In the genomic region with DNA sequence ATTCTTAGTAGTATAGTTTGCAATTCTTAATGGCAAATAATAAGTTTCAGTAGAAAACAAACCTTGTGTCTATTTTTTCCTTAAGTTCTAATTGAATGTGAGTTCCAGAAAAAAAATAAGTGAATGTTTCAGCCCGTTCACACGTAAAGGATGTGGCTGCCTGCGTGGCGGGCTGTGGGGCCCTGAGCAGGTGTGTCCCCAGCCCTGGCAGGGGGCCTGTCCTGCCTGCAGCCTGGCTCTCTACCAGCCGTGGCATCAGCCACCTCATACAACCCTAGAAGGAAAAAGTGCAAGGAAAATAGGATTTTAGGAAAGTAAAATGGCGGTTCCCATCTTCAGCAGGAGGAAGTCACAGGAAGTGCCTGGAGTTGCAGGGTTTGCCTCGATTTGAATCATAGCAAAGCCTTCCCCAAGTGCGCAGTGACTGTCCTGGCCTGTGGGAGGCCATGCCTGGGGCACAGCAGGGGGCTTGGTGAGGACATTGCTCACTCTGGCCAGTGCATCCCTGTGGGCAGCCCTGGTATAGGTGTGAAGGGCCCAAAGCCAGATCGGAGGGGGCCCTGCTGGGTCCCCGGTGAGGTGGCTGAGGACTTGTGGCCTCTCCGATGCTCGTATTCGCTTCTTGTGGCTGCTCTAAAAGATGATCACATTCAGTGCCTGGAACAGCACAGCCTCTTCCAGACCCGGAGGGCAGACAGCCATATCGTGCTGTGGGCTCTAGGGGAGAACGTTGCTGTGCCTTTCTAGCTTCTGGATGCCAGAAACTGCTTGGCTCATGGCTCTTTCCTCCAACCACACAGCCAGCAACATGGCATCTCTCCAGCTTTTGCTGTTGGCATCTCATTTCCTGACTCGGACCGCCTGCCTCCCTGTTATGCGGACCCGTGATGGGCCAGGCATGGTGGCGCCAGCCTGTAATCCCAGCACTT, we compare ENCODE assay signal across 13 cellular contexts. TPM values are rescaled to one million over a fixed set of nuclear protein-coding genes. Genes with fewer than 3 reads are reported as not detected.
DNase-seq lines count a peak whose midpoint lies in the region; ATAC-seq and TF ChIP-seq lines count a peak whose summit lies in the region.
"Had no signal": no experiment of that assay in that cellular context is flagged by ENCODE, and none has a peak within 500 bp of the region (broad histone marks: within the 10 kb centered on the region; RNA-seq: fewer than 3 reads in every experiment).

No MANE protein-coding gene starts in this region.

- H3K27ac ChIP-seq in RWPE1: peak overlapping the region; percentile 48
- H3K27ac ChIP-seq in thoracic aorta: peak overlapping the region; percentile 6 to 57
- H3K27ac ChIP-seq: esophagus squamous epithelium, Peyer's patch, prostate gland had no signal

- intact Hi-C loops in Right ventricle myocardium superior (cut with DNase I): no loop called here
- intact Hi-C loops in cardiac septum (cut with DNase I): no loop called here

- H3K36me3 ChIP-seq in thoracic aorta: peaks cover 42% of the 10 kb centered on the region

- H3K4me3 ChIP-seq in thoracic aorta: no peak overlapping the region
- H3K4me3 ChIP-seq: esophagus squamous epithelium, Peyer's patch, prostate gland had no signal

- H3K27me3 ChIP-seq in thoracic aorta (replicated peaks; ENCODE audit: insufficient read depth): no peaks in the 10 kb centered on the region
- H3K27me3 ChIP-seq: esophagus squamous epithelium, Peyer's patch had no signal

- POLR2A ChIA-PET in RWPE1 (lab: Yijun Ruan, JAX; ENCODE audit: low non-redundant PET): no interaction called here

- H3K9me3 ChIP-seq in thoracic aorta: no peaks in the 10 kb centered on the region
- H3K9me3 ChIP-seq: esophagus squamous epithelium, Peyer's patch, prostate gland had no signal

- DNase-seq in Right ventricle myocardium superior (peak; percentile 25), cardiac septum (ENCODE audit: low spot score) (no peak), RWPE1 (ENCODE audit: low spot score) (no peak), fibroblast of peridontal ligament (ENCODE audit: extremely low read depth) (peak; percentile 38), thoracic aorta (ENCODE audit: low spot score) (no peak), NCI-H2081 (lab: John Stamatoyannopoulos, UW) (no peak)
- no peak for DNase-seq in activated CD4-positive, CD25-positive, alpha-beta regulatory T cell treated with anti-CD3 and anti-CD28 coated beads, Interleukin-2, amount 50 U/mL, for 72 hours
- DNase-seq: activated CD4-positive, alpha-beta T cell treated with anti-CD3 and anti-CD28 coated beads, Interleukin-2, amount 50 U/mL, for 4 hours; esophagus squamous epithelium; NCI-H187; Peyer's patch had no signal

- CTCF ChIA-PET in RWPE1 (lab: Yijun Ruan, JAX): interaction anchor here (2.4 kb wide), 1 partner anchor 9 kb away, joined by 8 read pairs; no protein-coding TSS in a partner anchor

- ATAC-seq in Right ventricle myocardium superior (ENCODE audit: poor library complexity) (peak; percentile 68), thoracic aorta (ENCODE audit: insufficient number of reproducible peaks, low FRiP score, low read depth) (no peak), GM19467 (IDR thresholded peaks at IDR 0.05; ENCODE audit: unreplicated experiment) (no peak)

- peaks cover 2 to 12% of the 10 kb centered on the region in 2 donors for H3K4me1 ChIP-seq in thoracic aorta (ENCODE audit: control insufficient read depth in 1 of 2, low read depth in 2 of 2)
- H3K4me1 ChIP-seq: esophagus squamous epithelium, Peyer's patch, prostate gland had no signal

- TF ChIP-seq CTCF in RWPE1 (conservative IDR thresholded peaks at IDR 0.05; ENCODE audit: low read depth) (no peak), thoracic aorta (IDR thresholded peaks at IDR 0.05) (peak; percentile 12)

RNA-seq across cellular contexts. Expression of a gene that starts 12.6 kb away (rescaled TPM):
- total RNA-seq in Right ventricle myocardium superior (9.4 TPM), cardiac septum (10.5 TPM), thoracic aorta (1 to 10 TPM; 6.2 to 6.4 TPM)

RNA-seq across cellular contexts. Expression of a gene that starts 27.8 kb away (rescaled TPM):
- total RNA-seq in Right ventricle myocardium superior (18.0 TPM), cardiac septum (14.9 TPM), thoracic aorta (10 to 100 TPM; 27.3 to 64.8 TPM)

RNA-seq across cellular contexts. Expression of a gene that starts 36.6 kb away (rescaled TPM):
- total RNA-seq in Right ventricle myocardium superior (41.3 TPM), cardiac septum (46.4 TPM), thoracic aorta (10 to 100 TPM; 52.0 to 86.1 TPM)

RNA-seq across cellular contexts. Expression of a gene that starts 37.1 kb away (rescaled TPM):
- total RNA-seq in Right ventricle myocardium superior (82.9 TPM), cardiac septum (73.2 TPM), thoracic aorta (10 to 100 TPM; 27.2 to 31.1 TPM)

Comparison
In these comparisons a context has a peak if more than half of its experiments do, and no peak if none do; other contexts are left out.
1. DNase-seq: peak in Right ventricle myocardium superior (single experiment) and fibroblast of peridontal ligament (single experiment); none in cardiac septum (single experiment), RWPE1 (single experiment), thoracic aorta (single experiment), activated CD4-positive, CD25-positive, alpha-beta regulatory T cell treated with anti-CD3 and anti-CD28 coated beads, Interleukin-2, amount 50 U/mL, for 72 hours (single experiment) and NCI-H2081 (0 of 2).